7 cellular contexts compared by ENCODE assay signal in genomic region chr20:16167423-16167822, GRCh38.
"Had no signal": no experiment of that assay in that cellular context is flagged by ENCODE, and none has a peak within 500 bp of the region (broad histone marks: within the 10 kb centered on the region; RNA-seq: fewer than 3 reads in every experiment).

No MANE protein-coding gene starts in this region.

- H3K9me3 Mint-ChIP-seq: GM23338 had no signal

- H3K27me3 Mint-ChIP-seq: IgD-negative memory B cell had no signal

- H3K36me3 Mint-ChIP-seq: IgD-negative memory B cell had no signal

- H3K4me1 ChIP-seq: HAP-1 had no signal

- H3K4me3 ChIP-seq: GM23338, HAP-1 had no signal

- H3K4me3 Mint-ChIP-seq: GM23338, HFFc6, IgD-negative memory B cell had no signal

- H3K36me3 ChIP-seq: HAP-1 had no signal

- H3K27ac ChIP-seq: HL-60 had no signal

- H3K27ac Mint-ChIP-seq: GM23338, HFFc6, IgD-negative memory B cell had no signal

- DNase-seq: H7, HFFc6, KBM-7 had no signal

- H3K9me3 ChIP-seq: HAP-1 had no signal
